ENCODE assay signal across 21 cellular contexts in the genomic region with DNA sequence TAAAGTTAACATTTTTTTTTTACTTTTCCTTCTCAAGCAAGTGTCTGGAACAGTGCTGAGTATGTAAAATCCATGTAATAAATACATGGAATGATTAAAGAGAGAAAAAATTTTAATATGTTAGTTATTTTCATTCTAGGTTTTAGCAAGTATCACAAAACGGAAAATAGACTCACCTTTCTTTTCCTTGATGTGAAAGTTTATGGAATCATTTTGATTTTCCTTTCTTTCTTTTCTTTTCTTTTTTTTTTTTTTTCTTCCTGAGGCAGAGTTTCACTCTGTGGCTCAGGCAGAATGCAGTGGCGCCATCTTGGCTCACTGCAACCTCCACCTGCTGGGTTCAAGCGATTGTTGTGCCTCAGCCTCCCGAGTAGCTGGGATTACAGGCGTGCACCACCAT. TPM values are rescaled to one million over a fixed set of nuclear protein-coding genes. Genes with fewer than 3 reads are reported as not detected.
DNase-seq lines count a peak whose midpoint lies in the region; ATAC-seq, FAIRE-seq and TF ChIP-seq lines count a peak whose summit lies in the region.
"Had no signal": no experiment of that assay in that cellular context is flagged by ENCODE, and none has a peak within 500 bp of the region (broad histone marks: within the 10 kb centered on the region; RNA-seq: fewer than 3 reads in every experiment).

No MANE protein-coding gene starts in this region.

- H3K27me3 Mint-ChIP-seq in T-helper 17 cell: no peaks in the 10 kb centered on the region
- H3K27me3 Mint-ChIP-seq: B cell had no signal

- FAIRE-seq in A204.1 (lab: Jason Lieb, UNC): peak; percentile 14
- FAIRE-seq: GM12891 had no signal

- no peaks in the 10 kb centered on the region for H3K36me3 Mint-ChIP-seq in T-helper 17 cell (ENCODE audit: low read depth)

- CTCF ChIA-PET in GM10248 (lab: Yijun Ruan, JAX): interaction anchor here (2.6 kb wide), 1 partner anchor 138 kb away, joined by 22 read pairs; no protein-coding TSS in a partner anchor

- no peak overlapping the region for H3K4me3 ChIP-seq in dorsolateral prefrontal cortex
- H3K4me3 ChIP-seq: BLaER1 treated with 17β-estradiol and CSF1 and Interleukin-3, amounts not matched to agents 10 nM and 100 nM had no signal

- no peaks in the 10 kb centered on the region for H3K9me3 ChIP-seq in T-helper 17 cell (ENCODE audit: control insufficient read depth, low read length, poor library complexity, severe bottlenecking)
- H3K9me3 ChIP-seq: BLaER1 treated with 17β-estradiol and CSF1 and Interleukin-3, amounts not matched to agents 10 nM and 100 nM had no signal

- DNase-seq in T-helper 17 cell: no peak
- no peak for DNase-seq in dorsolateral prefrontal cortex
- DNase-seq in SHP77 treated with DMSO at 0.1 percent for 48 hours (lab: John Stamatoyannopoulos, UW): no peak
- DNase-seq in GM10248 (ENCODE audit: extremely low spot score): no peak
- no peak for DNase-seq in SHP77 (lab: John Stamatoyannopoulos, UW)
- DNase-seq in NCI-H146 treated with DMSO at 0.1 percent for 48 hours (lab: John Stamatoyannopoulos, UW; ENCODE audit: unreplicated experiment): no peak
- DNase-seq: 8988T; CD8-positive, alpha-beta memory T cell; COR-L47; DMS 273 treated with DMSO at 0.1 percent for 48 hours; DMS53; DND-41; EL; GOT3; H7 had no signal

- POLR2A ChIA-PET in GM10248 (lab: Yijun Ruan, JAX): no interaction called here

- H3K27me3 ChIP-seq in dorsolateral prefrontal cortex: no peaks in the 10 kb centered on the region
- H3K27me3 ChIP-seq: BLaER1 treated with 17β-estradiol and CSF1 and Interleukin-3, amounts not matched to agents 10 nM and 100 nM had no signal

- H3K4me1 Mint-ChIP-seq in T-helper 17 cell: peaks cover 40% of the 10 kb centered on the region

- no peak for ATAC-seq in T-helper 17 cell
- ATAC-seq: HCT116 had no signal

- peak overlapping the region in 58 of 59 donors; percentile 4 to 99 (median 96) for H3K27ac ChIP-seq in dorsolateral prefrontal cortex
- peak overlapping the region; percentile 19 for H3K27ac ChIP-seq in temporal lobe (ENCODE audit: low read depth, low read length)
- H3K27ac ChIP-seq: BLaER1 treated with 17β-estradiol and CSF1 and Interleukin-3, amounts not matched to agents 10 nM and 100 nM had no signal

- H3K27ac Mint-ChIP-seq in T-helper 17 cell: peak overlapping the region; percentile 93
- H3K27ac Mint-ChIP-seq: B cell had no signal

- TF ChIP-seq CTCF in dorsolateral prefrontal cortex (IDR thresholded peaks at IDR 0.05 in 54 of 56, conservative IDR thresholded peaks at IDR 0.05 in 2 of 56; ENCODE audit: low read depth in 1 of 56, partially characterized antibody in 56 of 56): peak in 1 of 56 donors; percentile 1
- TF ChIP-seq CTCF in GM10248 (IDR thresholded peaks at IDR 0.05; ENCODE audit: control extremely low read depth, extremely low read depth, low read depth, missing control alignments): no peak

- H3K4me3 Mint-ChIP-seq in T-helper 17 cell: no peak overlapping the region
- H3K4me3 Mint-ChIP-seq: B cell; CD8-positive, alpha-beta memory T cell had no signal

- intact Hi-C loops in dorsolateral prefrontal cortex (cut with DNase I): loop anchor here (5.0 kb wide), 2 partner anchors 69 to 139 kb away; a partner anchor contains a TSS

RNA-seq across cellular contexts. Expression of a gene that starts 28.1 kb away (rescaled TPM):
- 10 to 100 TPM; 33.7 to 50.4 TPM for total RNA-seq in T-helper 17 cell
- total RNA-seq in dorsolateral prefrontal cortex: 10 to 100 TPM; 17.1 to 34.9 (median 25.4) TPM
- 12.8 TPM for total RNA-seq in temporal lobe
